8 cellular contexts compared by ENCODE assay signal in genomic region chr19:1876494-1877279, GRCh38. TPM values are rescaled to one million over a fixed set of nuclear protein-coding genes. Genes with fewer than 3 reads are reported as not detected.
DNase-seq lines count a peak whose midpoint lies in the region; ATAC-seq and TF ChIP-seq lines count a peak whose summit lies in the region.
"Not testable (repeated sequence)": the region's sequence is repeated elsewhere in the genome, so short reads cannot be mapped to it uniquely, and the experiment has no call there.

No MANE protein-coding gene starts in this region.

- not testable (repeated sequence) for H3K9me3 ChIP-seq in SJCRH30 (replicated peaks); esophagus muscularis mucosa; right lobe of liver; psoas muscle; aorta (ENCODE audit: control insufficient read depth, low read length)

- H3K27ac ChIP-seq in SJCRH30 (peak overlapping the region; percentile 63), adipose tissue (ENCODE audit: low read depth, low read length) (peak overlapping the region; percentile 1), esophagus muscularis mucosa (replicated peaks in 1 of 4) (peak overlapping the region; percentile 85 to 99 (median 94)), right lobe of liver (peak overlapping the region; percentile 90 to 96 (median 92)), psoas muscle (peak overlapping the region; percentile 100), aorta (ENCODE audit: low read depth in 1 of 2, low read length in 2 of 2) (peak overlapping the region in 1 of 2 donors; percentile 37)

- H3K27me3 ChIP-seq in SJCRH30; esophagus muscularis mucosa; right lobe of liver; psoas muscle (ENCODE audit: insufficient read depth in 3 of 3, low read length in 2 of 3); aorta (ENCODE audit: control insufficient read depth in 1 of 2, insufficient read depth in 2 of 2, low read length in 1 of 2): not testable (repeated sequence)

- TF ChIP-seq CTCF in esophagus muscularis mucosa (IDR thresholded peaks at IDR 0.05); right lobe of liver (IDR thresholded peaks at IDR 0.05); psoas muscle (IDR thresholded peaks at IDR 0.05): not testable (repeated sequence)

- 25 to 42% (median 39%) methylated on average over 39 to 44 of the region's 53 CpGs for WGBS in adipose tissue, 3 donors
- 16% methylated on average over 31 of the region's 53 CpGs for WGBS in esophagus muscularis mucosa
- WGBS in right lobe of liver (ENCODE audit: insufficient coverage, low coverage, low lambda C conversion rate, missing lambda C conversion rate): 47% methylated on average over 14 of the region's 53 CpGs
- WGBS in psoas muscle, 3 donors: 32 to 44% (median 40%) methylated on average over 42 to 48 of the region's 53 CpGs
- 38 to 41% methylated on average over 45 to 47 of the region's 53 CpGs for WGBS in aorta, 2 donors

- TF ChIP-seq EP300 in esophagus muscularis mucosa (IDR thresholded peaks at IDR 0.05): not testable (repeated sequence)

- not testable (repeated sequence) for H3K36me3 ChIP-seq in SJCRH30; right lobe of liver; psoas muscle (ENCODE audit: insufficient read depth in 1 of 2, low read depth in 1 of 2); aorta (ENCODE audit: control insufficient read depth in 1 of 2, insufficient read depth in 2 of 2, low read length in 1 of 2)
- peaks cover 0 to 28% (median 15%) of the 10 kb centered on the region in 4 donors for H3K36me3 ChIP-seq in esophagus muscularis mucosa

- intact Hi-C loops in esophagus muscularis mucosa (cut with DNase I); right lobe of liver (cut with DNase I); psoas muscle (cut with DNase I); aorta (cut with DNase I): not testable (repeated sequence)

- not testable (repeated sequence) for TF ChIP-seq POLR2A in esophagus muscularis mucosa (IDR thresholded peaks at IDR 0.05; ENCODE audit: low read depth); right lobe of liver (IDR thresholded peaks at IDR 0.05)

- H3K4me3 ChIP-seq in SJCRH30: peak overlapping the region; percentile 94
- peak overlapping the region; percentile 73 to 98 (median 86) for H3K4me3 ChIP-seq in esophagus muscularis mucosa
- peak overlapping the region; percentile 85 to 99 (median 96) for H3K4me3 ChIP-seq in right lobe of liver
- H3K4me3 ChIP-seq in psoas muscle: peak overlapping the region; percentile 97
- H3K4me3 ChIP-seq in aorta (ENCODE audit: low read length in 2 of 2): peak overlapping the region in 1 of 2 donors; percentile 93

- DNase-seq in SJCRH30; esophagus muscularis mucosa (ENCODE audit: extremely low spot score); right lobe of liver; psoas muscle; aorta: not testable (repeated sequence)

- peak; percentile 9 for ATAC-seq in GM18511 (IDR thresholded peaks at IDR 0.05; ENCODE audit: unreplicated experiment)
- ATAC-seq in HG03108 (IDR thresholded peaks at IDR 0.05; ENCODE audit: unreplicated experiment): peak; percentile 17
- ATAC-seq in right lobe of liver: peak in 3 of 4 donors; percentile 2 to 5 (median 3)
- peak in 1 of 4 donors; percentile 14 for ATAC-seq in psoas muscle
- ATAC-seq in aorta (ENCODE audit: low FRiP score): peak; percentile 26

- not testable (repeated sequence) for H3K4me1 ChIP-seq in SJCRH30; aorta (ENCODE audit: control insufficient read depth in 1 of 2, insufficient read depth in 2 of 2, low read length in 2 of 2)
- peaks cover 46 to 70% (median 66%) of the 10 kb centered on the region in 4 donors for H3K4me1 ChIP-seq in esophagus muscularis mucosa
- H3K4me1 ChIP-seq in right lobe of liver: peaks cover 0 to 36% (median 18%) of the 10 kb centered on the region in 4 donors
- H3K4me1 ChIP-seq in psoas muscle: peaks cover 36% of the 10 kb centered on the region

RNA-seq across cellular contexts. Expression of gene ABHD17A, which starts 8.6 kb away (rescaled TPM):
- 39.2 and 41.6 TPM in 2 replicates for total RNA-seq in SJCRH30 (2014; rRNA removed; shearing (Covaris generic))
- 10 to 100 TPM; 46.1 to 92.9 (median 59.2) TPM for polyA plus RNA-seq in adipose tissue
- total RNA-seq in esophagus muscularis mucosa: 100 to 1,000 TPM in 2 of 4 donors, 10 to 100 TPM in 2; 89.7 to 125 (median 102) TPM
- total RNA-seq in right lobe of liver: 10 to 100 TPM; 20.4 to 49.5 (median 23.5) TPM
- 10 to 100 TPM; 38.5 to 54.2 (median 42.3) TPM for total RNA-seq in psoas muscle
- 10 to 100 TPM; 35.5 to 58.9 (median 47.6) TPM for polyA plus RNA-seq in psoas muscle
- 10 to 100 TPM; 54.8 to 64.6 TPM for total RNA-seq in aorta
- polyA plus RNA-seq in aorta: 100 to 1,000 TPM in 1 of 2 donors, 10 to 100 TPM in 1; 48.8 to 116 TPM

RNA-seq across cellular contexts. Expression of gene KLF16, which starts 13.3 kb away (rescaled TPM):
- total RNA-seq in SJCRH30 (2014; rRNA removed; shearing (Covaris generic)): 5.1 and 5.8 TPM in 2 replicates
- polyA plus RNA-seq in adipose tissue (10 to 100 TPM in 1 of 3 donors, 1 to 10 TPM in 2; 3.7 to 14.4 (median 9.8) TPM), psoas muscle (10 to 100 TPM in 1 of 3 donors, 1 to 10 TPM in 2; 2.2 to 13.0 (median 3.1) TPM), aorta (1 to 10 TPM; 5.1 to 6.6 TPM)
- total RNA-seq in esophagus muscularis mucosa (10 to 100 TPM in 1 of 4 donors, 1 to 10 TPM in 3; 2.5 to 10.8 (median 8.5) TPM), right lobe of liver (10 to 100 TPM in 5 of 6 experiments, 1 to 10 TPM in 1; 9.9 to 23.6 (median 10.8) TPM), psoas muscle (10 to 100 TPM in 1 of 4 donors, 1 to 10 TPM in 3; 3.0 to 11.1 (median 4.3) TPM), aorta (10 to 100 TPM; 17.3 to 18.3 TPM)

RNA-seq across cellular contexts. Expression of gene REXO1, which starts 28.4 kb away (rescaled TPM):
- total RNA-seq in SJCRH30 (2014; rRNA removed; shearing (Covaris generic)): 17.7 and 19.1 TPM in 2 replicates
- 10 to 100 TPM; 11.0 to 29.2 (median 23.5) TPM for polyA plus RNA-seq in adipose tissue
- total RNA-seq in esophagus muscularis mucosa: 10 to 100 TPM; 16.2 to 36.0 (median 26.1) TPM
- 10 to 100 TPM in 4 of 6 experiments, 1 to 10 TPM in 2; 8.0 to 17.7 (median 12.6) TPM for total RNA-seq in right lobe of liver
- total RNA-seq in psoas muscle: 10 to 100 TPM; 13.5 to 35.2 (median 22.3) TPM
- polyA plus RNA-seq in psoas muscle: 10 to 100 TPM; 16.5 to 26.9 (median 20.3) TPM
- 10 to 100 TPM; 27.7 to 29.9 TPM for total RNA-seq in aorta
- 10 to 100 TPM in 1 of 2 donors, 1 to 10 TPM in 1; 4.8 to 25.6 TPM for polyA plus RNA-seq in aorta

RNA-seq across cellular contexts. Expression of gene ADAT3, which starts 28.5 kb away (rescaled TPM):
- 4.7 and 4.8 TPM in 2 replicates for total RNA-seq in SJCRH30 (2014; rRNA removed; shearing (Covaris generic))
- polyA plus RNA-seq in adipose tissue: 1 to 10 TPM; 2.2 to 4.2 (median 4.2) TPM
- 1 to 10 TPM; 3.8 to 5.6 (median 4.4) TPM for total RNA-seq in esophagus muscularis mucosa
- 1 to 10 TPM; 1.8 to 5.3 (median 2.7) TPM for total RNA-seq in right lobe of liver
- 1 to 10 TPM; 1.4 to 2.2 (median 1.7) TPM for total RNA-seq in psoas muscle
- polyA plus RNA-seq in psoas muscle: 1 to 10 TPM; 2.4 to 7.2 (median 3.6) TPM
- total RNA-seq in aorta: 1 to 10 TPM; 3.3 to 5.5 TPM
- 1 to 10 TPM; 1.5 to 5.6 TPM for polyA plus RNA-seq in aorta

RNA-seq across cellular contexts. Expression of gene SCAMP4, which starts 28.5 kb away (rescaled TPM):
- total RNA-seq in SJCRH30 (2014; rRNA removed; shearing (Covaris generic)): 29.1 and 29.2 TPM in 2 replicates
- polyA plus RNA-seq in adipose tissue (10 to 100 TPM; 18.7 to 29.2 (median 24.0) TPM), psoas muscle (10 to 100 TPM in 2 of 3 donors, 1 to 10 TPM in 1; 9.5 to 17.5 (median 15.5) TPM), aorta (10 to 100 TPM; 10.1 to 19.1 TPM)
- total RNA-seq in esophagus muscularis mucosa (10 to 100 TPM; 26.6 to 76.5 (median 59.3) TPM), right lobe of liver (10 to 100 TPM; 22.1 to 60.6 (median 24.4) TPM), psoas muscle (10 to 100 TPM; 13.4 to 16.3 (median 15.1) TPM), aorta (10 to 100 TPM; 38.8 to 49.6 TPM)
